In genomic region chr5:139733289-139733688, GRCh38 we compare ENCODE assay signal across 26 cellular contexts.
A peak's percentile ranks its signal among the peaks of the same experiment; 100 is the strongest.
DNase-seq lines count a peak whose midpoint lies in the region; ATAC-seq, FAIRE-seq and TF ChIP-seq lines count a peak whose summit lies in the region.
"Had no signal": no experiment of that assay in that cellular context is flagged by ENCODE, and none has a peak within 500 bp of the region (broad histone marks: within the 10 kb centered on the region; RNA-seq: fewer than 3 reads in every experiment).

No MANE protein-coding gene starts in this region.

- peak overlapping the region; percentile 5 for H3K4ac ChIP-seq in H1 (replicated peaks; ENCODE audit: insufficient read length, low read depth, low read length)

- peak overlapping the region; percentile 75; the same call in 1 of the 2 replicates for H2BK5ac ChIP-seq in H1 (ENCODE audit: low read depth, low read length)

- H3K14ac ChIP-seq in H1 (ENCODE audit: insufficient read length), result no peak overlapping the region

- H3K79me2 ChIP-seq in SK-N-SH (ENCODE audit: insufficient read depth), result no peaks in the 10 kb centered on the region
- H3K79me2 ChIP-seq in H1 (ENCODE audit: control insufficient read depth in 1 of 2, insufficient read depth in 2 of 2, low read length in 2 of 2), result no peaks in the 10 kb centered on the region
- H3K79me2 ChIP-seq in neural progenitor cell (ENCODE audit: low read depth), result no peaks in the 10 kb centered on the region

- DNase-seq in SK-N-SH, result no peak
- no peak for DNase-seq in H1 (ENCODE audit: low read depth in 1 of 2, low spot score in 2 of 2)
- no peak for DNase-seq in neural progenitor cell (ENCODE audit: low spot score)
- no peak for DNase-seq in activated naive CD4-positive, alpha-beta T cell treated with anti-CD3 and anti-CD28 coated beads, Interleukin-2, amount 10 ng/mL, durations not matched to agents 7 days and 5 days
- DNase-seq in activated T-helper 2 cell treated with anti-CD3 and anti-CD28 coated beads, Interferon-gamma antibody, Interleukin-2, Interleukin-4, amounts not matched to agents 10 μg/mL and 5 μg/mL and 100 μg/mL, durations not matched to agents 14 hours and 24 hours and 36 hours (ENCODE audit: low spot score), result no peak
- no peak for DNase-seq in NCI-H748 treated with DMSO at 0.1 percent for 48 hours (lab: John Stamatoyannopoulos, UW)
- DNase-seq: activated CD4-positive, alpha-beta T cell treated with anti-CD3 and anti-CD28 coated beads, Interleukin-2, amount 10 ng/mL, durations not matched to agents 24 days and 14 days; cerebellar nuclear complex; DMS79; effector CD4-positive, alpha-beta T cell; erythroblast; lower lobe of right lung; NCI-H1048; NCI-H187 treated with DMSO at 0.1 percent for 48 hours; NCI-H226; NCI-H82; ovary; stimulated activated CD4-positive, alpha-beta T cell treated with anti-CD3 and anti-CD28 coated beads, Interleukin-15, amount 100 ng/mL, for 24 hours; T-cell had no signal

- no peaks in the 10 kb centered on the region for H3K23me2 ChIP-seq in H1 (ENCODE audit: low read depth, low read length)

- peak overlapping the region; percentile 60 for H3K18ac ChIP-seq in H1 (ENCODE audit: extremely low read depth, low read length)

- H3K4me1 Mint-ChIP-seq in neural progenitor cell, result peaks cover 17% of the 10 kb centered on the region
- no peaks in the 10 kb centered on the region for H3K4me1 Mint-ChIP-seq in activated naive CD4-positive, alpha-beta T cell treated with anti-CD3 and anti-CD28 coated beads, Interleukin-2, amount 10 ng/mL, durations not matched to agents 7 days and 5 days
- H3K4me1 Mint-ChIP-seq in activated T-helper 2 cell treated with anti-CD3 and anti-CD28 coated beads, Interferon-gamma antibody, Interleukin-2, Interleukin-4, amounts not matched to agents 10 μg/mL and 5 μg/mL and 100 μg/mL, durations not matched to agents 14 hours and 24 hours and 36 hours (ENCODE audit: low read depth), result no peaks in the 10 kb centered on the region
- H3K4me1 Mint-ChIP-seq: activated CD4-positive, alpha-beta T cell treated with anti-CD3 and anti-CD28 coated beads, Interleukin-2, amount 10 ng/mL, durations not matched to agents 24 days and 14 days; activated naive CD4-positive, alpha-beta T cell treated with anti-CD3 and anti-CD28 coated beads, Interleukin-2, amount 50 U/mL, for 24 hours; T-cell had no signal

- TF ChIP-seq EP300 in SK-N-SH (IDR thresholded peaks at IDR 0.05; ENCODE audit: borderline replicate concordance in 1 of 2, low read depth in 1 of 2, low read length in 1 of 2), result no peak
- no peak for TF ChIP-seq EP300 in H1 (IDR thresholded peaks at IDR 0.05; ENCODE audit: borderline replicate concordance in 1 of 2, low read depth in 2 of 2, low read length in 2 of 2)

- H3K4me3 ChIP-seq in SK-N-SH (ENCODE audit: low read depth in 2 of 2, low read length in 1 of 2) (no peak overlapping the region), H1 (ENCODE audit: extremely low read depth in 1 of 4, insufficient read depth in 2 of 4, low read depth in 3 of 4, low read length in 4 of 4) (no peak overlapping the region), neural progenitor cell (no peak overlapping the region)
- H3K4me3 ChIP-seq: ascending aorta, lower lobe of right lung, ovary, testis had no signal

- H3K9me3 ChIP-seq in SK-N-SH, result no peaks in the 10 kb centered on the region
- H3K9me3 ChIP-seq in H1 (ENCODE audit: insufficient read depth in 2 of 2, low read depth in 1 of 2, low read length in 1 of 2), result no peaks in the 10 kb centered on the region
- H3K9me3 ChIP-seq in neural progenitor cell (ENCODE audit: low read depth), result no peaks in the 10 kb centered on the region
- H3K9me3 ChIP-seq: ascending aorta, lower lobe of right lung, ovary, testis had no signal

- H3K4me1 ChIP-seq in SK-N-SH (ENCODE audit: control insufficient read depth in 1 of 2, insufficient read depth in 2 of 2, low read depth in 1 of 2, low read length in 1 of 2), result no peaks in the 10 kb centered on the region; a peak in 1 of 4 replicates
- H3K4me1 ChIP-seq in H1 (replicated peaks in 1 of 4; ENCODE audit: control insufficient read depth in 3 of 4, insufficient read depth in 4 of 4, low read length in 3 of 4), result peaks cover 0 to 16% (median 5%) of the 10 kb centered on the region in 4 experiments; a peak in 6 of 7 replicates
- peaks cover 10% of the 10 kb centered on the region for H3K4me1 ChIP-seq in neural progenitor cell
- H3K4me1 ChIP-seq: ascending aorta, lower lobe of right lung had no signal

- H3K9ac ChIP-seq in SK-N-SH (0 out of 2 replicates have a peak overlapping the region, but pooled peaks have one; percentile 11), H1 (replicated peaks in 1 of 4; ENCODE audit: extremely low read depth in 1 of 4, low read depth in 3 of 4, low read length in 3 of 4) (no peak overlapping the region; a peak in 1 of 7 replicates), neural progenitor cell (no peak overlapping the region)

- H3K79me1 ChIP-seq in H1 (ENCODE audit: low read depth, low read length), result no peaks in the 10 kb centered on the region

- H3K27me3 ChIP-seq in SK-N-SH (ENCODE audit: insufficient read depth) (no peaks in the 10 kb centered on the region), H1 (replicated peaks in 1 of 4; ENCODE audit: control insufficient read depth in 3 of 4, extremely low read depth in 1 of 4, insufficient read depth in 3 of 4, low read length in 3 of 4) (no peaks in the 10 kb centered on the region), neural progenitor cell (no peaks in the 10 kb centered on the region)
- H3K27me3 ChIP-seq: ascending aorta, ovary, testis had no signal

- TF ChIP-seq CTCF in SK-N-SH (IDR thresholded peaks at IDR 0.05) (no peak), H1 (IDR thresholded peaks at IDR 0.05; ENCODE audit: control extremely low read depth in 1 of 3, insufficient read depth in 1 of 3, low read depth in 1 of 3, low read length in 3 of 3) (no peak), neural progenitor cell (IDR thresholded peaks at IDR 0.05) (no peak)

- H3K4me2 ChIP-seq in SK-N-SH (no peak overlapping the region), H1 (ENCODE audit: insufficient read depth in 1 of 2, low read depth in 2 of 2, low read length in 2 of 2) (no peak overlapping the region), neural progenitor cell (no peak overlapping the region)

- no peak for FAIRE-seq in H1 (lab: Jason Lieb, UNC)
- FAIRE-seq: keratinocyte had no signal

- no peak overlapping the region for H3K56ac ChIP-seq in H1 (replicated peaks; ENCODE audit: insufficient read length, low read depth, low read length)

- peak overlapping the region; percentile 84; the same call in 1 of the 2 replicates for H2BK12ac ChIP-seq in H1 (ENCODE audit: low read depth, low read length)

- ATAC-seq in SK-N-SH treated with all-trans-retinoic acid at 6 μM for 48 hours, result no peak; the same call in 2 of the 3 replicates
- no peak for ATAC-seq in GM21367 (IDR thresholded peaks at IDR 0.05; ENCODE audit: unreplicated experiment)
- ATAC-seq: T-cell had no signal

- 90% methylated on average over 3 of the region's 4 CpGs for WGBS in SK-N-SH (ENCODE audit: low lambda C conversion rate)
- WGBS in H1 (ENCODE audit: extremely low coverage in 1 of 2, insufficient coverage in 1 of 2, insufficient read length in 1 of 2, insufficient replicate concordance in 2 of 2, low coverage in 1 of 2, low lambda C conversion rate in 2 of 2, missing lambda C conversion rate in 1 of 2), 2 experiments, result 92% methylated on average over 4 of the region's 4 CpGs; no CpG with 5 or more reads in 1 of the 2 experiments

- H4K20me1 ChIP-seq in SK-N-SH (ENCODE audit: insufficient read depth) (no peaks in the 10 kb centered on the region), H1 (replicated peaks in 1 of 2; ENCODE audit: control insufficient read depth in 1 of 2, insufficient read depth in 2 of 2, low read length in 2 of 2) (no peaks in the 10 kb centered on the region), neural progenitor cell (ENCODE audit: low read depth) (no peaks in the 10 kb centered on the region)

- TF ChIP-seq POLR2A in H1 (IDR thresholded peaks at IDR 0.05; ENCODE audit: control extremely low read depth in 1 of 2, low read depth in 2 of 2, low read length in 2 of 2), result no peak

- no peaks in the 10 kb centered on the region for H3K36me3 Mint-ChIP-seq in neural progenitor cell
- no peaks in the 10 kb centered on the region for H3K36me3 Mint-ChIP-seq in activated naive CD4-positive, alpha-beta T cell treated with anti-CD3 and anti-CD28 coated beads, Interleukin-2, amount 10 ng/mL, durations not matched to agents 7 days and 5 days
- H3K36me3 Mint-ChIP-seq in activated T-helper 2 cell treated with anti-CD3 and anti-CD28 coated beads, Interferon-gamma antibody, Interleukin-2, Interleukin-4, amounts not matched to agents 10 μg/mL and 5 μg/mL and 100 μg/mL, durations not matched to agents 14 hours and 24 hours and 36 hours (ENCODE audit: low read depth), result no peaks in the 10 kb centered on the region
- H3K36me3 Mint-ChIP-seq: activated naive CD4-positive, alpha-beta T cell treated with anti-CD3 and anti-CD28 coated beads, Interleukin-2, amount 50 U/mL, for 24 hours; T-cell had no signal

- H3K36me3 ChIP-seq in SK-N-SH (replicated peaks in 1 of 2; ENCODE audit: control insufficient read depth in 1 of 2, insufficient read depth in 2 of 2, low read length in 1 of 2) (no peaks in the 10 kb centered on the region), H1 (ENCODE audit: control insufficient read depth in 2 of 4, insufficient read depth in 4 of 4, low read length in 3 of 4) (no peaks in the 10 kb centered on the region), neural progenitor cell (no peaks in the 10 kb centered on the region)
- H3K36me3 ChIP-seq: ascending aorta, lower lobe of right lung, ovary had no signal

- H3K27me3 Mint-ChIP-seq in neural progenitor cell (ENCODE audit: insufficient read depth, low read depth), result peaks cover 9% of the 10 kb centered on the region
- peaks cover 8% of the 10 kb centered on the region for H3K27me3 Mint-ChIP-seq in activated naive CD4-positive, alpha-beta T cell treated with anti-CD3 and anti-CD28 coated beads, Interleukin-2, amount 10 ng/mL, durations not matched to agents 7 days and 5 days
- no peaks in the 10 kb centered on the region for H3K27me3 Mint-ChIP-seq in activated T-helper 2 cell treated with anti-CD3 and anti-CD28 coated beads, Interferon-gamma antibody, Interleukin-2, Interleukin-4, amounts not matched to agents 10 μg/mL and 5 μg/mL and 100 μg/mL, durations not matched to agents 14 hours and 24 hours and 36 hours (ENCODE audit: low read depth)
- H3K27me3 Mint-ChIP-seq: activated naive CD4-positive, alpha-beta T cell treated with anti-CD3 and anti-CD28 coated beads, Interleukin-2, amount 50 U/mL, for 24 hours; T-cell had no signal

- H2BK120ac ChIP-seq in H1 (replicated peaks; ENCODE audit: low read depth, low read length), result no peak overlapping the region

- POLR2A ChIA-PET in SK-N-SH (lab: Yijun Ruan, JAX) (no interaction called here), H1 (lab: Charles Lee; ENCODE audit: partially characterized antibody) (interaction anchor here (0.9 to 1.2 kb wide), 3 partner anchors 11 to 24 kb away, joined by 3 to 4 read pairs (median 3); no protein-coding TSS in a partner anchor)

- no peak overlapping the region for H3K23ac ChIP-seq in H1 (ENCODE audit: insufficient read length)

- H3K27ac Mint-ChIP-seq in neural progenitor cell, result peak overlapping the region; percentile 66
- no peak overlapping the region for H3K27ac Mint-ChIP-seq in activated naive CD4-positive, alpha-beta T cell treated with anti-CD3 and anti-CD28 coated beads, Interleukin-2, amount 10 ng/mL, durations not matched to agents 7 days and 5 days
- no peak overlapping the region for H3K27ac Mint-ChIP-seq in activated T-helper 2 cell treated with anti-CD3 and anti-CD28 coated beads, Interferon-gamma antibody, Interleukin-2, Interleukin-4, amounts not matched to agents 10 μg/mL and 5 μg/mL and 100 μg/mL, durations not matched to agents 14 hours and 24 hours and 36 hours
- H3K27ac Mint-ChIP-seq: activated CD4-positive, alpha-beta T cell treated with anti-CD3 and anti-CD28 coated beads, Interleukin-2, amount 10 ng/mL, durations not matched to agents 24 days and 14 days; activated naive CD4-positive, alpha-beta T cell treated with anti-CD3 and anti-CD28 coated beads, Interleukin-2, amount 50 U/mL, for 24 hours; T-cell had no signal

- no peaks in the 10 kb centered on the region for H3K9me2 ChIP-seq in SK-N-SH

- intact Hi-C loops in activated T-helper 2 cell treated with anti-CD3 and anti-CD28 coated beads, Interferon-gamma antibody, Interleukin-2, Interleukin-4, amounts not matched to agents 10 μg/mL and 5 μg/mL and 100 μg/mL, durations not matched to agents 14 hours and 24 hours and 36 hours (cut with micrococcal nuclease), result no loop called here

- H3K9me3 Mint-ChIP-seq in neural progenitor cell, result no peaks in the 10 kb centered on the region
- no peaks in the 10 kb centered on the region for H3K9me3 Mint-ChIP-seq in activated naive CD4-positive, alpha-beta T cell treated with anti-CD3 and anti-CD28 coated beads, Interleukin-2, amount 10 ng/mL, durations not matched to agents 7 days and 5 days
- H3K9me3 Mint-ChIP-seq in activated T-helper 2 cell treated with anti-CD3 and anti-CD28 coated beads, Interferon-gamma antibody, Interleukin-2, Interleukin-4, amounts not matched to agents 10 μg/mL and 5 μg/mL and 100 μg/mL, durations not matched to agents 14 hours and 24 hours and 36 hours, result no peaks in the 10 kb centered on the region
- H3K9me3 Mint-ChIP-seq: activated CD4-positive, alpha-beta T cell treated with anti-CD3 and anti-CD28 coated beads, Interleukin-2, amount 10 ng/mL, durations not matched to agents 24 days and 14 days; activated naive CD4-positive, alpha-beta T cell treated with anti-CD3 and anti-CD28 coated beads, Interleukin-2, amount 50 U/mL, for 24 hours; T-cell had no signal

- 0 out of 2 replicates have a peak overlapping the region, but pooled peaks have one; percentile 88 for H2BK15ac ChIP-seq in H1 (ENCODE audit: low read length)

- TF ChIP-seq RAD21 in SK-N-SH (IDR thresholded peaks at IDR 0.05; ENCODE audit: low read length) (no peak), H1 (IDR thresholded peaks at IDR 0.05 in 1 of 2, conservative IDR thresholded peaks at IDR 0.05 in 1 of 2; ENCODE audit: low read depth in 2 of 2, low read length in 2 of 2) (no peak)

- H3F3A ChIP-seq in SK-N-SH (replicated peaks; ENCODE audit: insufficient read depth), result peaks cover 5% of the 10 kb centered on the region
- peaks cover 6% of the 10 kb centered on the region for H3F3A ChIP-seq in neural progenitor cell (ENCODE audit: low read depth)

- H4K5ac ChIP-seq in H1 (ENCODE audit: insufficient read length, low read depth, low read length), result no peak overlapping the region

- H2AFZ ChIP-seq in SK-N-SH (ENCODE audit: low read depth) (no peak overlapping the region), H1 (ENCODE audit: low read length) (no peak overlapping the region; the same call in 1 of the 2 replicates), neural progenitor cell (replicated peaks) (peak overlapping the region; percentile 19)

- no peak overlapping the region for H4K8ac ChIP-seq in H1 (ENCODE audit: extremely low read depth, insufficient read depth, low read length)

- H2AK5ac ChIP-seq in H1 (ENCODE audit: low read depth, low read length), result 0 out of 2 replicates have a peak overlapping the region, but pooled peaks have one; percentile 97

- no peak overlapping the region for H3K4me3 Mint-ChIP-seq in neural progenitor cell
- H3K4me3 Mint-ChIP-seq in activated naive CD4-positive, alpha-beta T cell treated with anti-CD3 and anti-CD28 coated beads, Interleukin-2, amount 10 ng/mL, durations not matched to agents 7 days and 5 days, result no peak overlapping the region
- no peak overlapping the region for H3K4me3 Mint-ChIP-seq in activated T-helper 2 cell treated with anti-CD3 and anti-CD28 coated beads, Interferon-gamma antibody, Interleukin-2, Interleukin-4, amounts not matched to agents 10 μg/mL and 5 μg/mL and 100 μg/mL, durations not matched to agents 14 hours and 24 hours and 36 hours (ENCODE audit: low read depth)
- H3K4me3 Mint-ChIP-seq: activated CD4-positive, alpha-beta T cell treated with anti-CD3 and anti-CD28 coated beads, Interleukin-2, amount 10 ng/mL, durations not matched to agents 24 days and 14 days; activated naive CD4-positive, alpha-beta T cell treated with anti-CD3 and anti-CD28 coated beads, Interleukin-2, amount 50 U/mL, for 24 hours; T-cell had no signal

- peak overlapping the region; percentile 22 for H4K91ac ChIP-seq in H1 (replicated peaks; ENCODE audit: insufficient read length, low read length)

- peak overlapping the region; percentile 48; the same call in 1 of the 2 replicates for H2BK20ac ChIP-seq in H1 (ENCODE audit: low read length)

- CTCF ChIA-PET in SK-N-SH (lab: Yijun Ruan, JAX) (no interaction called here), H1 (lab: Charles Lee; ENCODE audit: partially characterized antibody) (interaction anchor here (0.9 to 4.3 kb wide), 7 partner anchors 9 to 101 kb away, joined by 3 to 25 read pairs (median 4); no protein-coding TSS in a partner anchor)
- CTCF ChIA-PET in activated naive CD4-positive, alpha-beta T cell treated with anti-CD3 and anti-CD28 coated beads, Interleukin-2, amount 10 ng/mL, durations not matched to agents 7 days and 5 days (lab: Charles Lee), result no interaction called here

- H3K27ac ChIP-seq in SK-N-SH (ENCODE audit: low read depth in 2 of 2, low read length in 1 of 2) (no peak overlapping the region), H1 (ENCODE audit: low read depth, low read length) (no peak overlapping the region; the same call in 1 of the 2 replicates), neural progenitor cell (no peak overlapping the region)
- H3K27ac ChIP-seq: 22Rv1, ascending aorta, lower lobe of right lung, ovary, testis had no signal
